Comparison of ENCODE assay signal across 23 cellular contexts in the genomic region with DNA sequence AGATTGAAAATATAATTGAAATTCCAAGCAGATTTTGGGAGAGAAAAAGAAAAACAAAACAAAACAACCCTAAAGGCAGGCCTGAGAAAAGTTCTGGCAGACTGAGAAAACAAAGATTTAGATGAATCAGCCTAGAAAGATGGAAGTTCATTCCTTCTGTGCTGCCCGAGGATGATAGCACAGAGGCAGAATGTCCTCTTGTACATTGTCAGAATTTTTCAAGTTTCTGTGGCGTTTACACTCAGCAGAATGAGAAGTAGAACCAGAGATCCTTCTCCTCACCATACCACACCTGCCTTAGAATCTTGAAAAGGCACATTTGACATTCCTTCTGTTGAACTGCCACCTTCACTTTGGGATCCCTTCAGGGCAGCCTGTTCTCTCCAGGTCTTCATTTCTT.
DNase-seq lines count a peak whose midpoint lies in the region; ATAC-seq and TF ChIP-seq lines count a peak whose summit lies in the region.
"Had no signal": no experiment of that assay in that cellular context is flagged by ENCODE, and none has a peak within 500 bp of the region (broad histone marks: within the 10 kb centered on the region; RNA-seq: fewer than 3 reads in every experiment).

No MANE protein-coding gene starts in this region.

- H4K8ac ChIP-seq in IMR-90 (ENCODE audit: low read depth in 2 of 2, low read length in 2 of 2) = no peak overlapping the region
- H4K8ac ChIP-seq in trophoblast cell (ENCODE audit: low read depth, low read length) = no peak overlapping the region

- H4K20me1 ChIP-seq in IMR-90 (ENCODE audit: insufficient read depth, low read length) (no peaks in the 10 kb centered on the region), SK-N-SH (ENCODE audit: insufficient read depth) (no peaks in the 10 kb centered on the region), MM.1S (ENCODE audit: insufficient read depth, low read length) (no peaks in the 10 kb centered on the region)
- H4K20me1 ChIP-seq: BLaER1 treated with 17β-estradiol and CSF1 and Interleukin-3, amounts not matched to agents 10 nM and 100 nM had no signal

- H3K23ac ChIP-seq in IMR-90 (ENCODE audit: low read depth, low read length) (no peak overlapping the region), trophoblast cell (ENCODE audit: low read length) (no peak overlapping the region)

- peaks cover 8% of the 10 kb centered on the region for H3K9me3 Mint-ChIP-seq in Caco-2 (ENCODE audit: unreplicated experiment)

- H2BK12ac ChIP-seq in trophoblast cell (ENCODE audit: low read length) = no peak overlapping the region

- no peak overlapping the region for H2BK120ac ChIP-seq in IMR-90 (ENCODE audit: low read depth, low read length)
- no peak overlapping the region for H2BK120ac ChIP-seq in trophoblast cell (ENCODE audit: insufficient read depth, low read length, poor library complexity)

- in situ Hi-C loops in IMR-90 (cut with MboI; ENCODE audit: low sequenced_read_pairs) = no loop called here

- H3K27me3 ChIP-seq in IMR-90 (ENCODE audit: control insufficient read depth, insufficient read depth, low read length) = no peaks in the 10 kb centered on the region
- H3K27me3 ChIP-seq in trophoblast cell (ENCODE audit: insufficient read depth, low read length) = no peaks in the 10 kb centered on the region
- H3K27me3 ChIP-seq in SK-N-SH (ENCODE audit: insufficient read depth) = no peaks in the 10 kb centered on the region
- H3K27me3 ChIP-seq in Caco-2 (replicated peaks; ENCODE audit: control insufficient read depth, insufficient read depth, low read length) = no peaks in the 10 kb centered on the region
- no peaks in the 10 kb centered on the region for H3K27me3 ChIP-seq in MM.1S (replicated peaks; ENCODE audit: insufficient read depth, low read length)
- H3K27me3 ChIP-seq: BLaER1 treated with 17β-estradiol and CSF1 and Interleukin-3, amounts not matched to agents 10 nM and 100 nM had no signal

- no peaks in the 10 kb centered on the region for H3F3A ChIP-seq in SK-N-SH (replicated peaks; ENCODE audit: insufficient read depth)
- H3F3A ChIP-seq in MM.1S (ENCODE audit: insufficient read depth, low read length) = no peaks in the 10 kb centered on the region

- H4K91ac ChIP-seq in IMR-90 (ENCODE audit: insufficient read depth, low read depth, low read length) (no peak overlapping the region), trophoblast cell (ENCODE audit: low read depth, low read length) (no peak overlapping the region)

- H3K4me1 ChIP-seq in IMR-90 (ENCODE audit: control insufficient read depth, insufficient read depth, low read length) (no peaks in the 10 kb centered on the region), trophoblast cell (ENCODE audit: control insufficient read depth in 1 of 2, insufficient read depth in 2 of 2, low read length in 2 of 2) (no peaks in the 10 kb centered on the region), SK-N-SH (ENCODE audit: control insufficient read depth in 1 of 2, insufficient read depth in 2 of 2, low read depth in 1 of 2, low read length in 1 of 2) (no peaks in the 10 kb centered on the region), Caco-2 (no peaks in the 10 kb centered on the region), MM.1S (ENCODE audit: low read length) (no peaks in the 10 kb centered on the region)
- H3K4me1 ChIP-seq: BE2C had no signal

- no peak overlapping the region for H3K56ac ChIP-seq in IMR-90 (ENCODE audit: extremely low read depth, insufficient read depth, low read length)

- H3K18ac ChIP-seq in IMR-90 (ENCODE audit: low read depth, low read length) (no peak overlapping the region), trophoblast cell (ENCODE audit: low read length) (no peak overlapping the region)

- ATAC-seq in IMR-90 (ENCODE audit: low read depth) = peak; percentile 60
- ATAC-seq in GM21529 (IDR thresholded peaks at IDR 0.05; ENCODE audit: unreplicated experiment) = no peak
- ATAC-seq: GM12878, HCT116 had no signal

- no peaks in the 10 kb centered on the region for H3K9me1 ChIP-seq in IMR-90 (ENCODE audit: insufficient read depth, low read length)

- intact Hi-C loops in IMR-90 (cut with micrococcal nuclease) (no loop called here), Caco-2 (cut with micrococcal nuclease; ENCODE audit: unreplicated experiment) (no loop called here)

- no peaks in the 10 kb centered on the region for H3K79me1 ChIP-seq in IMR-90 (ENCODE audit: low read depth in 1 of 2, low read length in 2 of 2)
- no peaks in the 10 kb centered on the region for H3K79me1 ChIP-seq in trophoblast cell (ENCODE audit: low read length)

- CTCF ChIA-PET in IMR-90 (lab: Yijun Ruan, JAX) = no interaction called here
- CTCF ChIA-PET in SK-N-SH (lab: Yijun Ruan, JAX) = no interaction called here
- CTCF ChIA-PET in Caco-2 (lab: Charles Lee) = no interaction called here

- H4K5ac ChIP-seq in IMR-90 (ENCODE audit: low read depth, low read length) = no peak overlapping the region

- H3K4ac ChIP-seq in IMR-90 (ENCODE audit: low read depth, low read length) (no peak overlapping the region), trophoblast cell (ENCODE audit: low read depth, low read length) (no peak overlapping the region)

- H3K36me3 Mint-ChIP-seq in Caco-2 (ENCODE audit: insufficient read depth, unreplicated experiment) = no peaks in the 10 kb centered on the region
- H3K36me3 Mint-ChIP-seq: CD14-positive monocyte had no signal

- H2AK5ac ChIP-seq in IMR-90 (ENCODE audit: low read depth, low read length) (no peak overlapping the region), trophoblast cell (ENCODE audit: low read length) (no peak overlapping the region)

- H3K9me3 ChIP-seq in IMR-90 (ENCODE audit: control insufficient read depth, insufficient read depth, low read length) (no peaks in the 10 kb centered on the region; the same call in 1 of the 2 replicates), trophoblast cell (ENCODE audit: insufficient read depth, low read depth, low read length) (peaks cover 6% of the 10 kb centered on the region), SK-N-SH (peaks cover 4% of the 10 kb centered on the region; the same call in 1 of the 2 replicates), Caco-2 (peaks cover 20% of the 10 kb centered on the region), MM.1S (replicated peaks; ENCODE audit: insufficient read depth, low read length) (no peaks in the 10 kb centered on the region)
- H3K9me3 ChIP-seq: BE2C had no signal

- no peak overlapping the region for H2BK5ac ChIP-seq in IMR-90 (ENCODE audit: low read depth, low read length, poor library complexity, severe bottlenecking)
- no peak overlapping the region for H2BK5ac ChIP-seq in trophoblast cell (ENCODE audit: low read depth, low read length, poor library complexity)

- H3K9me2 ChIP-seq in SK-N-SH (no peaks in the 10 kb centered on the region), MM.1S (replicated peaks; ENCODE audit: insufficient read depth, low read length) (no peaks in the 10 kb centered on the region)

- no peak for TF ChIP-seq RAD21 in IMR-90 (IDR thresholded peaks at IDR 0.05; ENCODE audit: low read length)
- TF ChIP-seq RAD21 in SK-N-SH (IDR thresholded peaks at IDR 0.05; ENCODE audit: low read length) = no peak

- DNase-seq in AG20443 (ENCODE audit: low spot score) (peak; percentile 12), IMR-90 (no peak), dedifferentiated amniotic fluid mesenchymal stem cell (ENCODE audit: extremely low spot score) (peak; percentile 15), trophoblast cell (peak; percentile 43 to 86), SK-N-SH (no peak), Caco-2 (no peak), MM.1S (no peak)
- DNase-seq: AML-193; BE2C; Calu3; CD4-positive, alpha-beta T cell; CD8-positive, alpha-beta memory T cell; DND-41; EL; GDM1; GM23248; H7 had no signal

- no peak for TF ChIP-seq CTCF in IMR-90 (conservative IDR thresholded peaks at IDR 0.05; ENCODE audit: low read depth, low read length)
- no peak for TF ChIP-seq CTCF in SK-N-SH (IDR thresholded peaks at IDR 0.05)
- TF ChIP-seq CTCF in Caco-2 (IDR thresholded peaks at IDR 0.05; ENCODE audit: insufficient read depth in 1 of 2, low read depth in 1 of 2, low read length in 1 of 2, severe bottlenecking in 1 of 2, unreplicated experiment in 1 of 2) = no peak
- TF ChIP-seq CTCF in MM.1S (IDR thresholded peaks at IDR 0.05; ENCODE audit: low read length) = no peak

- no peak overlapping the region for H3K4me3 Mint-ChIP-seq in Caco-2 (ENCODE audit: unreplicated experiment)
- H3K4me3 Mint-ChIP-seq: CD14-positive monocyte; CD4-positive, alpha-beta T cell; CD8-positive, alpha-beta memory T cell had no signal

- no peak overlapping the region for H4K12ac ChIP-seq in trophoblast cell (ENCODE audit: low read depth, low read length)

- no peak for TF ChIP-seq EP300 in SK-N-SH (IDR thresholded peaks at IDR 0.05; ENCODE audit: borderline replicate concordance in 1 of 2, low read depth in 1 of 2, low read length in 1 of 2)

- H3K79me2 ChIP-seq in trophoblast cell (ENCODE audit: control insufficient read depth, insufficient read depth, low read length, poor library complexity) (no peaks in the 10 kb centered on the region), SK-N-SH (ENCODE audit: insufficient read depth) (no peaks in the 10 kb centered on the region), MM.1S (ENCODE audit: low read length) (no peaks in the 10 kb centered on the region)

- dilution Hi-C loops in IMR-90 (cut with HindIII; ENCODE audit: low sequenced_read_pairs, unreplicated experiment) = no loop called here

- no peaks in the 10 kb centered on the region for H3K4me1 Mint-ChIP-seq in Caco-2 (ENCODE audit: low read depth, unreplicated experiment)
- H3K4me1 Mint-ChIP-seq: CD14-positive monocyte; CD8-positive, alpha-beta memory T cell had no signal

- H2BK20ac ChIP-seq in IMR-90 (ENCODE audit: low read depth, low read length) = no peak overlapping the region

- H2BK15ac ChIP-seq in IMR-90 (ENCODE audit: low read depth, low read length) = no peak overlapping the region

- H3K27ac ChIP-seq in IMR-90 (ENCODE audit: insufficient read depth, low read length) (no peak overlapping the region), trophoblast cell (ENCODE audit: low read depth, low read length) (no peak overlapping the region), SK-N-SH (ENCODE audit: low read depth in 2 of 2, low read length in 1 of 2) (no peak overlapping the region), MM.1S (ENCODE audit: low read length) (no peak overlapping the region)
- H3K27ac ChIP-seq: 22Rv1; BLaER1 treated with 17β-estradiol and CSF1 and Interleukin-3, amounts not matched to agents 10 nM and 100 nM; GM23248 had no signal

- H3K9ac ChIP-seq in IMR-90 (ENCODE audit: low read depth, low read length) (no peak overlapping the region), trophoblast cell (ENCODE audit: low read length) (no peak overlapping the region), SK-N-SH (no peak overlapping the region), MM.1S (ENCODE audit: low read length) (no peak overlapping the region)
- H3K9ac ChIP-seq: BLaER1 treated with 17β-estradiol and CSF1 and Interleukin-3, amounts not matched to agents 10 nM and 100 nM; GM23248 had no signal

- WGBS in IMR-90 (ENCODE audit: extremely low coverage in 2 of 2, insufficient read length in 1 of 2), 2 experiments = no CpG with 5 or more reads among the region's 2 CpGs
- WGBS in trophoblast cell (ENCODE audit: extremely low coverage, insufficient coverage, insufficient read length) = no CpG with 5 or more reads among the region's 2 CpGs
- 5% methylated on average over 2 of the region's 2 CpGs for WGBS in SK-N-SH (ENCODE audit: low lambda C conversion rate)

- H3K4me3 ChIP-seq in IMR-90 (ENCODE audit: insufficient read depth, low read depth, low read length) (no peak overlapping the region), trophoblast cell (ENCODE audit: low read depth, low read length) (no peak overlapping the region), SK-N-SH (ENCODE audit: low read depth in 2 of 2, low read length in 1 of 2) (no peak overlapping the region), Caco-2 (ENCODE audit: low read depth, low read length) (no peak overlapping the region), MM.1S (ENCODE audit: low read length) (no peak overlapping the region)
- H3K4me3 ChIP-seq: BLaER1 treated with 17β-estradiol and CSF1 and Interleukin-3, amounts not matched to agents 10 nM and 100 nM; GM12878; GM23248 had no signal

- POLR2A ChIA-PET in IMR-90 (lab: Charles Lee; ENCODE audit: unreplicated experiment) (no interaction called here), SK-N-SH (lab: Yijun Ruan, JAX) (no interaction called here), Caco-2 (lab: Charles Lee) (no interaction called here)

- peak overlapping the region; percentile 58 for H2AFZ ChIP-seq in IMR-90 (replicated peaks; ENCODE audit: low read length, poor library complexity)
- no peak overlapping the region for H2AFZ ChIP-seq in trophoblast cell (ENCODE audit: insufficient read depth, low read length, poor library complexity)
- H2AFZ ChIP-seq in SK-N-SH (ENCODE audit: low read depth) = no peak overlapping the region
- no peak overlapping the region for H2AFZ ChIP-seq in MM.1S (ENCODE audit: low read length)
- H2AFZ ChIP-seq: GM23248 had no signal

- BruUV-seq in IMR-90 (replicated peaks; lab: Mats Ljungman, UMichigan) = no TSS peak
- no TSS peak for BruUV-seq in Caco-2 (replicated peaks; lab: Mats Ljungman, UMichigan)

- peaks cover 9% of the 10 kb centered on the region for H3K27me3 Mint-ChIP-seq in Caco-2 (ENCODE audit: insufficient read depth, unreplicated experiment)
- H3K27me3 Mint-ChIP-seq: CD4-positive, alpha-beta T cell had no signal

- H3K4me2 ChIP-seq in IMR-90 (ENCODE audit: low read depth, low read length) (no peak overlapping the region), trophoblast cell (ENCODE audit: low read length) (no peak overlapping the region), SK-N-SH (no peak overlapping the region), MM.1S (ENCODE audit: low read depth, low read length) (no peak overlapping the region)
- H3K4me2 ChIP-seq: BLaER1 treated with 17β-estradiol and CSF1 and Interleukin-3, amounts not matched to agents 10 nM and 100 nM had no signal

- H3K36me3 ChIP-seq in IMR-90 (ENCODE audit: control insufficient read depth, insufficient read depth, low read length) (no peaks in the 10 kb centered on the region), trophoblast cell (ENCODE audit: control insufficient read depth in 1 of 2, insufficient read depth in 2 of 2, low read length in 2 of 2) (no peaks in the 10 kb centered on the region), SK-N-SH (replicated peaks in 1 of 2; ENCODE audit: control insufficient read depth in 1 of 2, insufficient read depth in 2 of 2, low read length in 1 of 2) (no peaks in the 10 kb centered on the region), Caco-2 (ENCODE audit: control insufficient read depth, insufficient read depth, low read length) (no peaks in the 10 kb centered on the region), MM.1S (replicated peaks; ENCODE audit: insufficient read depth, low read length) (no peaks in the 10 kb centered on the region)
- H3K36me3 ChIP-seq: BE2C had no signal

- no peak overlapping the region for H2AK9ac ChIP-seq in IMR-90 (replicated peaks; ENCODE audit: low read depth, low read length, poor library complexity)

- TF ChIP-seq POLR2A in IMR-90 (IDR thresholded peaks at IDR 0.05; ENCODE audit: low read depth, low read length) = no peak

- H3K27ac Mint-ChIP-seq in Caco-2 (ENCODE audit: unreplicated experiment) = no peak overlapping the region
- H3K27ac Mint-ChIP-seq: CD14-positive monocyte; CD4-positive, alpha-beta T cell; CD8-positive, alpha-beta memory T cell had no signal

- H3K14ac ChIP-seq in IMR-90 (replicated peaks; ENCODE audit: low read depth, low read length) (no peak overlapping the region), trophoblast cell (ENCODE audit: low read length) (no peak overlapping the region)

Comparison
In these comparisons a context has a peak if more than half of its experiments do, and no peak if none do; other contexts are left out.
1. DNase-seq: peak in AG20443 (single experiment), dedifferentiated amniotic fluid mesenchymal stem cell (single experiment) and trophoblast cell (2 of 2); none in IMR-90 (single experiment), SK-N-SH (single experiment), Caco-2 (0 of 2) and MM.1S (single experiment).